In the genomic region with DNA sequence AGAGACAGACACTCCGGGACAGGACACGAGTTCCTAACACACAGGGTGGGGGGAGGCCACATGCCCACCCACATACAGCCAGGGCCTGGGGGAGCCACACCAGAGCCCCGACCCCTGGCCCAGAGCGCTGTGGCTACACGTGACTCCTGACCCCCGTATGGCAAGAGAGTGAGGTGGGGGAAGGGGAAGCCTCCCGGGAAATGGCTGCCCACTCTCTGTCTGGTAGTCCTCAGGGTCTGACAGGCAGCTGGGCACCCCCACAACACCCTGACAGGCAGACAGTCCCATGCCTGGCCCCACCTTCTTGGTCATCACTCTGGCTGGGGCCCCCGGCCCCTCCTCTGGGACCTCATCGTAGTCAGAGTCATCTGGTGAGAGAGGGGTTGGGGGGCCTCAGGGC, we compare ENCODE assay signal across 1 cellular context.
TF ChIP-seq lines count a peak whose summit lies in the region.

No MANE protein-coding gene starts in this region.

TF ChIP-seq in IMR-90, 13 proteins besides CTCF, POLR2A, EP300 and RAD21 (continued from another document):
- TF ChIP-seq CHD1 (IDR thresholded peaks at IDR 0.05; ENCODE audit: low read depth, low read length) (no peak), RFX5 (IDR thresholded peaks at IDR 0.05; ENCODE audit: low read depth, low read length) (no peak), MXI1 (IDR thresholded peaks at IDR 0.05; ENCODE audit: borderline replicate concordance, low read depth, low read length) (no peak), RCOR1 (IDR thresholded peaks at IDR 0.05; ENCODE audit: insufficient replicate concordance, low read length) (no peak), CEBPB (IDR thresholded peaks at IDR 0.05; ENCODE audit: low read depth, low read length) (no peak), SMC3 (IDR thresholded peaks at IDR 0.05; ENCODE audit: low read depth, low read length) (no peak), NFE2L2 (IDR thresholded peaks at IDR 0.05; ENCODE audit: low read depth, low read length) (no peak), MAZ (IDR thresholded peaks at IDR 0.05; ENCODE audit: borderline replicate concordance, low read depth, low read length) (no peak)
- TF ChIP-seq, protein P1, sequence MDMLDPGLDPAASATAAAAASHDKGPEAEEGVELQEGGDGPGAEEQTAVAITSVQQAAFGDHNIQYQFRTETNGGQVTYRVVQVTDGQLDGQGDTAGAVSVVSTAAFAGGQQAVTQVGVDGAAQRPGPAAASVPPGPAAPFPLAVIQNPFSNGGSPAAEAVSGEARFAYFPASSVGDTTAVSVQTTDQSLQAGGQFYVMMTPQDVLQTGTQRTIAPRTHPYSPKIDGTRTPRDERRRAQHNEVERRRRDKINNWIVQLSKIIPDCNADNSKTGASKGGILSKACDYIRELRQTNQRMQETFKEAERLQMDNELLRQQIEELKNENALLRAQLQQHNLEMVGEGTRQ (IDR thresholded peaks at IDR 0.05; ENCODE audit: low read depth, low read length), result no peak
- TF ChIP-seq, protein P2, sequence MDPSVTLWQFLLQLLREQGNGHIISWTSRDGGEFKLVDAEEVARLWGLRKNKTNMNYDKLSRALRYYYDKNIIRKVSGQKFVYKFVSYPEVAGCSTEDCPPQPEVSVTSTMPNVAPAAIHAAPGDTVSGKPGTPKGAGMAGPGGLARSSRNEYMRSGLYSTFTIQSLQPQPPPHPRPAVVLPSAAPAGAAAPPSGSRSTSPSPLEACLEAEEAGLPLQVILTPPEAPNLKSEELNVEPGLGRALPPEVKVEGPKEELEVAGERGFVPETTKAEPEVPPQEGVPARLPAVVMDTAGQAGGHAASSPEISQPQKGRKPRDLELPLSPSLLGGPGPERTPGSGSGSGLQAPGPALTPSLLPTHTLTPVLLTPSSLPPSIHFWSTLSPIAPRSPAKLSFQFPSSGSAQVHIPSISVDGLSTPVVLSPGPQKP (IDR thresholded peaks at IDR 0.05; ENCODE audit: borderline replicate concordance, low read depth, low read length), result no peak
